In the genomic region with DNA sequence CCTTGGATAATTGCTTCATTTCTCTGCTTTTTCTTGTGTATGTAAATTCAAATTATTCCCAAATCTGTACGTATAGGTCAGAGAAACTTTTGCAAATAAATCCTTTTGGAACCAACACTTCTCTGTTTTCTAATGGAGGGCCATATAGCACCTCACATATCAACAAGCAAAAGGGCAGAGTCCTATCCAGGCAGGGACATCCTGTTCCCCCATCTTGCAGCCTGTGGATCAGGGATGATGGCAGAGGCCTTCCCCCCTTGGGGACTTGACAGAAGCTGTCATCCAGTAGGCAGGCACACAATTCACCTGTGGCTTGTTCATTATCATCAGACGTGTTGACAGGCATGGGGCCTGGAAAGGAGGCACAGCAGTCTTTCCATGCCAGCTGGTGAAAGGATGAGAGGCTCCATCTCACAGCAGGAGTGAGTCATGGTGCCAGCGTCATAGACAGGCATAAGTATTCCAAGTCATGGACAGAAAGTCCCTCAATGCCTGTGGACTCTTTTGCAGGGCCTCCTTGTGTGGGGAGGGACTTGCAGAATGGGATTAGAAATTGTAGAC, we compare ENCODE assay signal across 11 cellular contexts. TPM values are rescaled to one million over a fixed set of nuclear protein-coding genes. Genes with fewer than 3 reads are reported as not detected.
DNase-seq lines count a peak whose midpoint lies in the region; ATAC-seq and TF ChIP-seq lines count a peak whose summit lies in the region.
"Had no signal": no experiment of that assay in that cellular context is flagged by ENCODE, and none has a peak within 500 bp of the region (broad histone marks: within the 10 kb centered on the region; RNA-seq: fewer than 3 reads in every experiment).

No MANE protein-coding gene starts in this region.

- CTCF ChIA-PET in Caco-2 (lab: Charles Lee) = no interaction called here

- 90% methylated on average over 2 to 3 of the region's 3 CpGs for WGBS in endodermal cell (ENCODE audit: insufficient coverage in 1 of 2, insufficient read length in 1 of 2), 2 experiments

- intact Hi-C loops in Caco-2 (cut with micrococcal nuclease; ENCODE audit: unreplicated experiment) = no loop called here
- intact Hi-C loops in left lung (cut with DNase I) = no loop called here

- H3K36me3 ChIP-seq in endodermal cell (ENCODE audit: control insufficient read depth, insufficient read depth, low read length) = no peaks in the 10 kb centered on the region
- no peaks in the 10 kb centered on the region for H3K36me3 ChIP-seq in parathyroid adenoma (ENCODE audit: control insufficient read depth, insufficient read depth, low read length)
- no peaks in the 10 kb centered on the region for H3K36me3 ChIP-seq in Caco-2 (ENCODE audit: control insufficient read depth, insufficient read depth, low read length)
- no peaks in the 10 kb centered on the region for H3K36me3 ChIP-seq in left lung
- no peaks in the 10 kb centered on the region for H3K36me3 ChIP-seq in WERI-Rb-1

- DNase-seq in H4 (ENCODE audit: low spot score) (peak; percentile 10), NCI-H2107 treated with DMSO at 0.1 percent for 48 hours (lab: John Stamatoyannopoulos, UW; ENCODE audit: unreplicated experiment) (peak; percentile 50), endodermal cell (no peak), Caco-2 (no peak), left lung (no peak), WERI-Rb-1 (no peak)
- DNase-seq: activated naive CD4-positive, alpha-beta T cell treated with anti-CD3 and anti-CD28 coated beads for 36 hours had no signal

- H3K9ac ChIP-seq in endodermal cell (ENCODE audit: extremely low read depth, low read length, poor library complexity, severe bottlenecking) (no peak overlapping the region), parathyroid adenoma (no peak overlapping the region)

- H3K36me3 Mint-ChIP-seq in endodermal cell (ENCODE audit: low read depth) = no peaks in the 10 kb centered on the region
- no peaks in the 10 kb centered on the region for H3K36me3 Mint-ChIP-seq in Caco-2 (ENCODE audit: insufficient read depth, unreplicated experiment)
- H3K36me3 Mint-ChIP-seq: natural killer cell treated with Interleukin-12 subunit alpha and Interleukin-12 subunit beta and Interleukin-15 and Interleukin-18, amount 100 ng/mL, for 72 hours had no signal

- POLR2A ChIA-PET in Caco-2 (lab: Charles Lee) = no interaction called here

- no peak overlapping the region for H3K4me3 ChIP-seq in endodermal cell (ENCODE audit: low read length)
- H3K4me3 ChIP-seq in parathyroid adenoma (ENCODE audit: low read depth, low read length) = no peak overlapping the region
- H3K4me3 ChIP-seq in Caco-2 (ENCODE audit: low read depth, low read length) = no peak overlapping the region
- no peak overlapping the region for H3K4me3 ChIP-seq in left lung
- no peak overlapping the region for H3K4me3 ChIP-seq in WERI-Rb-1 (ENCODE audit: low read depth, low read length)

- peak overlapping the region; percentile 51 for H2AFZ ChIP-seq in parathyroid adenoma

- peaks cover 2% of the 10 kb centered on the region for H3K27me3 Mint-ChIP-seq in endodermal cell (ENCODE audit: insufficient read depth)
- no peaks in the 10 kb centered on the region for H3K27me3 Mint-ChIP-seq in Caco-2 (ENCODE audit: insufficient read depth, unreplicated experiment)

- no peak for ATAC-seq in left lung
- ATAC-seq: HCT116, SK-N-SH treated with all-trans-retinoic acid at 6 μM for 48 hours had no signal

- peaks cover 5% of the 10 kb centered on the region for H3K27me3 ChIP-seq in endodermal cell (ENCODE audit: control insufficient read depth, insufficient read depth, low read length, poor library complexity, severe bottlenecking)
- H3K27me3 ChIP-seq in parathyroid adenoma (ENCODE audit: control insufficient read depth, insufficient read depth, low read length) = no peaks in the 10 kb centered on the region
- H3K27me3 ChIP-seq in Caco-2 (replicated peaks; ENCODE audit: control insufficient read depth, insufficient read depth, low read length) = no peaks in the 10 kb centered on the region
- no peaks in the 10 kb centered on the region for H3K27me3 ChIP-seq in left lung
- no peaks in the 10 kb centered on the region for H3K27me3 ChIP-seq in WERI-Rb-1 (ENCODE audit: insufficient read depth, low read depth, severe bottlenecking)

- H3K9me3 Mint-ChIP-seq in endodermal cell (no peaks in the 10 kb centered on the region), Caco-2 (ENCODE audit: unreplicated experiment) (no peaks in the 10 kb centered on the region)
- H3K9me3 Mint-ChIP-seq: activated naive CD4-positive, alpha-beta T cell treated with anti-CD3 and anti-CD28 coated beads for 36 hours; natural killer cell treated with Interleukin-12 subunit alpha and Interleukin-12 subunit beta and Interleukin-15 and Interleukin-18, amount 100 ng/mL, for 72 hours had no signal

- H3K79me2 ChIP-seq in parathyroid adenoma = no peaks in the 10 kb centered on the region

- H3K27ac ChIP-seq in endodermal cell (ENCODE audit: low read depth, low read length) (peak overlapping the region; percentile 22), parathyroid adenoma (no peak overlapping the region), left lung (no peak overlapping the region), WERI-Rb-1 (no peak overlapping the region)

- H3K4me1 ChIP-seq in endodermal cell (ENCODE audit: control insufficient read depth, insufficient read depth, low read length) (peaks cover under 1% of the 10 kb centered on the region), parathyroid adenoma (peaks cover 46% of the 10 kb centered on the region), Caco-2 (peaks cover 14% of the 10 kb centered on the region), left lung (no peaks in the 10 kb centered on the region)

- no peaks in the 10 kb centered on the region for H3K9me3 ChIP-seq in endodermal cell (ENCODE audit: control insufficient read depth, low read length)
- no peaks in the 10 kb centered on the region for H3K9me3 ChIP-seq in parathyroid adenoma (ENCODE audit: control insufficient read depth, low read length)
- H3K9me3 ChIP-seq in Caco-2 = no peaks in the 10 kb centered on the region
- no peaks in the 10 kb centered on the region for H3K9me3 ChIP-seq in left lung
- H3K9me3 ChIP-seq in WERI-Rb-1 (ENCODE audit: severe bottlenecking) = no peaks in the 10 kb centered on the region

- no TSS peak for BruUV-seq in Caco-2 (replicated peaks; lab: Mats Ljungman, UMichigan)

- H3K4me1 Mint-ChIP-seq in endodermal cell (peaks cover 2% of the 10 kb centered on the region), Caco-2 (ENCODE audit: low read depth, unreplicated experiment) (peaks cover 14% of the 10 kb centered on the region)

- H3K27ac Mint-ChIP-seq in endodermal cell = no peak overlapping the region
- no peak overlapping the region for H3K27ac Mint-ChIP-seq in Caco-2 (ENCODE audit: unreplicated experiment)
- H3K27ac Mint-ChIP-seq: activated naive CD4-positive, alpha-beta T cell treated with anti-CD3 and anti-CD28 coated beads for 36 hours; natural killer cell treated with Interleukin-12 subunit alpha and Interleukin-12 subunit beta and Interleukin-15 and Interleukin-18, amount 100 ng/mL, for 72 hours had no signal

- no peak for TF ChIP-seq CTCF in endodermal cell (conservative IDR thresholded peaks at IDR 0.05)
- TF ChIP-seq CTCF in parathyroid adenoma (IDR thresholded peaks at IDR 0.05) = no peak
- TF ChIP-seq CTCF in Caco-2 (IDR thresholded peaks at IDR 0.05; ENCODE audit: insufficient read depth in 1 of 2, low read depth in 1 of 2, low read length in 1 of 2, severe bottlenecking in 1 of 2, unreplicated experiment in 1 of 2) = no peak
- no peak for TF ChIP-seq CTCF in left lung (IDR thresholded peaks at IDR 0.05)
- TF ChIP-seq CTCF in WERI-Rb-1 (IDR thresholded peaks at IDR 0.05; ENCODE audit: low read depth, low read length) = no peak

- H3K4me3 Mint-ChIP-seq in endodermal cell (no peak overlapping the region), Caco-2 (ENCODE audit: unreplicated experiment) (no peak overlapping the region)
- H3K4me3 Mint-ChIP-seq: activated naive CD4-positive, alpha-beta T cell treated with anti-CD3 and anti-CD28 coated beads for 36 hours; natural killer cell treated with Interleukin-12 subunit alpha and Interleukin-12 subunit beta and Interleukin-15 and Interleukin-18, amount 100 ng/mL, for 72 hours had no signal

- H3K4me2 ChIP-seq in parathyroid adenoma (ENCODE audit: low read length) = no peak overlapping the region

RNA-seq across cellular contexts. Expression of gene PLEKHG1, which starts 31.8 kb away (rescaled TPM):
- total RNA-seq in H4 (2014; rRNA removed; shearing (Covaris generic)) = 2.4 and 6.3 TPM in 2 replicates
- 1 to 10 TPM; 1.5 to 2.4 TPM for total RNA-seq in endodermal cell
- 11.3 TPM for polyA plus RNA-seq in endodermal cell (2013, experiment 1 of 2)
- 11.3 TPM for polyA plus RNA-seq in endodermal cell (2013, experiment 2 of 2)
- 32.8 and 35.0 TPM in 2 replicates for total RNA-seq in Caco-2 (2022)
- 10 to 100 TPM; 16.7 to 27.8 TPM for total RNA-seq in left lung

Comparison
In these comparisons a context has a peak if more than half of its experiments do, and no peak if none do; other contexts are left out.
1. DNase-seq: peak in H4 (single experiment) and NCI-H2107 treated with DMSO at 0.1 percent for 48 hours (single experiment); none in endodermal cell (single experiment), Caco-2 (0 of 2), left lung (0 of 2) and WERI-Rb-1 (single experiment).